ENCODE assay signal across 1 cellular context in the genomic region with DNA sequence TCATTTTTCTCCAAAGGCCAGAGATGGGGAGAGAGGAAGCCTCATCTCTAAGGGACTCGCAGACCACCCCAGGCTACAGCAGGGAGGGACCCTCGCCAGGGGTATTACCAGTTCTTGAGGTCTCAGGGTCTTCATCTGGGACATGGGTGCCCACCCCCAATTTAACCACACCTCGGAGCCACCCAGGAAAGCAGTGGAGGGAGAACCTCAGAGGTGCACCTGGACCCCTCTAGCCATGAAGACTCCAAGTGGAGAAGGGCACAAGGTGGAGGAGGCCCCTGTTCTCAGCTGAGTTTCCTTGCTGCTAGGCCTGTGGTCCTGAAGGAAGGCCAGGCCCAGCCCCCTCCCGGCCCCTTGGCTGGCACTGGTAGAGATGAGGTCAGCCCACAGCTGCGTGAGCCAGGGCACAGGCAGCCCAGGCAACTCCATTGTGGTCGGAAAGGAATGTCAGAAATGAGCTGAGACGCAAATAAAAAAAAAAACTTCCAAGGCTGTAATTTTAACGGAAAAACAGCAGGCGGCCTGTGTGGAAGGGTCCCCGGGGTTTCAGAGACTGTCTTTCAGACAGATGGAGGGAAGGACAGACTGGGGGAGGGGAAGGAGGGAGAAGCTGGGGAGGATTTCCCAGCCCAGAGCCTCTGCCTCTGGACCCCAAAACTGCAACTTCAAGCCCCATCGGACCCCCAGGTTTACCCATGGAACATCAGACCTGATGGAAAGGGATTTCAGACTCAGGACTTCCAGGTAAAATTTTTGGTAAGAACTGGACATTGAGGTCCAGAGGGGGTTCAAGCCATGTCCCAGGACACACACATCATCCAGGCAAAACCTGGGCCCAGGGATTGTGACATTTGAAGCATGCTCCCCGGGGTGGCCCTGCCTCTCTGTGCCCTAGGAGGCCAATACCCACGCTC.
TF ChIP-seq lines count a peak whose summit lies in the region.

No MANE protein-coding gene starts in this region.

TF ChIP-seq in GM23338, 12 proteins besides CTCF, POLR2A, EP300 and RAD21 (continued from another document):
- TF ChIP-seq CREB1 (CRISPR knock-in tag; IDR thresholded peaks at IDR 0.05; ENCODE audit: low read depth), result no peak
- no peak for TF ChIP-seq POLR2AphosphoS5 (IDR thresholded peaks at IDR 0.05; ENCODE audit: low read depth)
- no peak for TF ChIP-seq STAT1 (IDR thresholded peaks at IDR 0.05; ENCODE audit: unreplicated experiment)
- no peak for TF ChIP-seq REST (IDR thresholded peaks at IDR 0.05; ENCODE audit: unreplicated experiment)
- TF ChIP-seq EZH2phosphoT487 (IDR thresholded peaks at IDR 0.05; ENCODE audit: unreplicated experiment), result no peak
- no peak for TF ChIP-seq ZNF114 (CRISPR knock-in tag; IDR thresholded peaks at IDR 0.05)
- TF ChIP-seq, protein P1, sequence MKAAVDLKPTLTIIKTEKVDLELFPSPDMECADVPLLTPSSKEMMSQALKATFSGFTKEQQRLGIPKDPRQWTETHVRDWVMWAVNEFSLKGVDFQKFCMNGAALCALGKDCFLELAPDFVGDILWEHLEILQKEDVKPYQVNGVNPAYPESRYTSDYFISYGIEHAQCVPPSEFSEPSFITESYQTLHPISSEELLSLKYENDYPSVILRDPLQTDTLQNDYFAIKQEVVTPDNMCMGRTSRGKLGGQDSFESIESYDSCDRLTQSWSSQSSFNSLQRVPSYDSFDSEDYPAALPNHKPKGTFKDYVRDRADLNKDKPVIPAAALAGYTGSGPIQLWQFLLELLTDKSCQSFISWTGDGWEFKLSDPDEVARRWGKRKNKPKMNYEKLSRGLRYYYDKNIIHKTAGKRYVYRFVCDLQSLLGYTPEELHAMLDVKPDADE (IDR thresholded peaks at IDR 0.05), result no peak
